ENCODE assay signal across 8 cellular contexts in genomic region chr5:170267431-170268152, GRCh38. TPM values are rescaled to one million over a fixed set of nuclear protein-coding genes. Genes with fewer than 3 reads are reported as not detected.
A peak's percentile ranks its signal among the peaks of the same experiment; 100 is the strongest.
DNase-seq lines count a peak whose midpoint lies in the region; ATAC-seq lines count a peak whose summit lies in the region.

No MANE protein-coding gene starts in this region.

- H3K4me1 Mint-ChIP-seq in activated CD8-positive, alpha-beta T cell treated with anti-CD3 and anti-CD28 coated beads, Interleukin-2, amount 10 ng/mL, durations not matched to agents 7 days and 5 days (ENCODE audit: low read depth): peaks cover 97% of the 10 kb centered on the region
- peaks cover 62 to 74% of the 10 kb centered on the region in 2 donors for H3K4me1 Mint-ChIP-seq in effector memory CD8-positive, alpha-beta T cell (ENCODE audit: low read depth in 2 of 2)

- CTCF ChIA-PET in activated CD8-positive, alpha-beta T cell treated with anti-CD3 and anti-CD28 coated beads, Interleukin-2, amount 10 ng/mL, durations not matched to agents 7 days and 5 days (lab: Charles Lee): interaction anchor here (0.7 to 12.7 kb wide), 16 partner anchors 10 to 152 kb away, joined by 3 to 208 read pairs (median 6); partner anchors contain the start of gene LCP2

- H3K36me3 Mint-ChIP-seq in activated CD8-positive, alpha-beta T cell treated with anti-CD3 and anti-CD28 coated beads, Interleukin-2, amount 10 ng/mL, durations not matched to agents 7 days and 5 days (ENCODE audit: low read depth): peaks cover 96% of the 10 kb centered on the region
- H3K36me3 Mint-ChIP-seq in effector memory CD8-positive, alpha-beta T cell (ENCODE audit: insufficient read depth): peaks cover 96% of the 10 kb centered on the region

- DNase-seq in AML-193 (lab: John Stamatoyannopoulos, UW) (peak; percentile 20 to 30), NCI-H748 treated with DMSO at 0.1 percent for 48 hours (lab: John Stamatoyannopoulos, UW) (peak; percentile 51), myocyte (ENCODE audit: low read depth) (peak; percentile 70)
- peak; percentile 89 for DNase-seq in activated CD8-positive, alpha-beta T cell treated with anti-CD3 and anti-CD28 coated beads, Interleukin-2, amount 10 ng/mL, durations not matched to agents 7 days and 5 days
- DNase-seq in effector memory CD8-positive, alpha-beta T cell: peak; percentile 75 to 79 (median 76)
- DNase-seq in stimulated activated CD8-positive, alpha-beta memory T cell treated with anti-CD3 and anti-CD28 coated beads, Interleukin-7, amount 100 ng/mL, for 1 hour (ENCODE audit: low read depth in 2 of 2): peak; percentile 43 to 61

- H3K27me3 Mint-ChIP-seq in activated CD8-positive, alpha-beta T cell treated with anti-CD3 and anti-CD28 coated beads, Interleukin-2, amount 10 ng/mL, durations not matched to agents 7 days and 5 days (ENCODE audit: low read depth): no peaks in the 10 kb centered on the region
- H3K27me3 Mint-ChIP-seq in effector memory CD8-positive, alpha-beta T cell: no peaks in the 10 kb centered on the region

- peak overlapping the region; percentile 62 for H3K4me3 Mint-ChIP-seq in activated CD8-positive, alpha-beta T cell treated with anti-CD3 and anti-CD28 coated beads, Interleukin-2, amount 10 ng/mL, durations not matched to agents 7 days and 5 days
- peak overlapping the region; percentile 80 for H3K4me3 Mint-ChIP-seq in effector memory CD8-positive, alpha-beta T cell

- H3K9me3 Mint-ChIP-seq in activated CD8-positive, alpha-beta T cell treated with anti-CD3 and anti-CD28 coated beads, Interleukin-2, amount 10 ng/mL, durations not matched to agents 7 days and 5 days (ENCODE audit: insufficient read depth): no peaks in the 10 kb centered on the region
- H3K9me3 Mint-ChIP-seq in effector memory CD8-positive, alpha-beta T cell: no peaks in the 10 kb centered on the region

- H3K27ac Mint-ChIP-seq in activated CD8-positive, alpha-beta T cell treated with anti-CD3 and anti-CD28 coated beads, Interleukin-2, amount 10 ng/mL, durations not matched to agents 7 days and 5 days: peak overlapping the region; percentile 90
- peak overlapping the region; percentile 88 to 97 for H3K27ac Mint-ChIP-seq in effector memory CD8-positive, alpha-beta T cell

- POLR2A ChIA-PET in activated CD8-positive, alpha-beta T cell treated with anti-CD3 and anti-CD28 coated beads, Interleukin-2, amount 10 ng/mL, durations not matched to agents 7 days and 5 days (lab: Charles Lee): interaction anchor here (0.9 to 21.2 kb wide), 11 partner anchors 9 to 71 kb away, joined by 3 to 898 read pairs (median 13); partner anchors contain the start of gene LCP2

- ATAC-seq in GM18907 (IDR thresholded peaks at IDR 0.05; ENCODE audit: unreplicated experiment) (peak; percentile 90), HG03196 (IDR thresholded peaks at IDR 0.05; ENCODE audit: unreplicated experiment) (peak; percentile 62)
- peak; percentile 59 for ATAC-seq in activated CD8-positive, alpha-beta T cell treated with anti-CD3 and anti-CD28 coated beads, Interleukin-2, amount 10 ng/mL, durations not matched to agents 7 days and 5 days
- peak; percentile 58 for ATAC-seq in effector memory CD8-positive, alpha-beta T cell (replicated peaks)

RNA-seq across cellular contexts. Expression of gene LCP2, which starts 30.0 kb away (rescaled TPM):
- total RNA-seq in activated CD8-positive, alpha-beta T cell treated with anti-CD3 and anti-CD28 coated beads, Interleukin-2, amount 10 ng/mL, durations not matched to agents 7 days and 5 days: 100 to 1,000 TPM; 386 TPM
- 0.11 TPM in 1 of 2 replicates, not detected in the other for total RNA-seq in myocyte
- polyA plus RNA-seq in myocyte (2012): not detected

RNA-seq across cellular contexts. Expression of gene C5orf58, which starts 34.8 kb away (rescaled TPM):
- not detected for total RNA-seq in activated CD8-positive, alpha-beta T cell treated with anti-CD3 and anti-CD28 coated beads, Interleukin-2, amount 10 ng/mL, durations not matched to agents 7 days and 5 days
- not detected in 2 replicates for total RNA-seq in myocyte
- polyA plus RNA-seq in myocyte (2012): not detected

Comparison
In these comparisons a context has a peak if more than half of its experiments do, and no peak if none do; other contexts are left out.
1. Peak in every context shown above with its lines: DNase-seq and ATAC-seq.
2. DNase-seq: peak in every context shown above with its lines; median percentile 89 in activated CD8-positive, alpha-beta T cell treated with anti-CD3 and anti-CD28 coated beads, Interleukin-2, amount 10 ng/mL, durations not matched to agents 7 days and 5 days; 76 in effector memory CD8-positive, alpha-beta T cell; 70 in myocyte; 52 in stimulated activated CD8-positive, alpha-beta memory T cell treated with anti-CD3 and anti-CD28 coated beads, Interleukin-7, amount 100 ng/mL, for 1 hour; 51 in NCI-H748 treated with DMSO at 0.1 percent for 48 hours; 25 in AML-193.
3. RNA of gene LCP2, which starts 30.0 kb away (total RNA-seq): 386 TPM in activated CD8-positive, alpha-beta T cell treated with anti-CD3 and anti-CD28 coated beads, Interleukin-2, amount 10 ng/mL, durations not matched to agents 7 days and 5 days; 0.11 TPM in myocyte; every median in the first group is over 100 times any median in the second.